In genomic region chrX:149585631-149586030, GRCh38 we compare ENCODE assay signal across 19 cellular contexts. TPM values are rescaled to one million over a fixed set of nuclear protein-coding genes. Genes with fewer than 3 reads are reported as not detected.
"Had no signal": no experiment of that assay in that cellular context is flagged by ENCODE, and none has a peak within 500 bp of the region (broad histone marks: within the 10 kb centered on the region; RNA-seq: fewer than 3 reads in every experiment).

No MANE protein-coding gene starts in this region.

RNA-seq across cellular contexts. Expression of gene MAGEA9B, which starts 1.6 kb away (rescaled TPM):
- total RNA-seq: activated naive CD4-positive, alpha-beta T cell treated with anti-CD3 and anti-CD28 coated beads for 36 hours; activated naive CD4-positive, alpha-beta T cell treated with anti-CD3 and anti-CD28 coated beads, Interleukin-2, amount 50 U/mL, for 72 hours; activated naive CD8-positive, alpha-beta T cell treated with anti-CD3 and anti-CD28 coated beads for 36 hours; activated naive CD8-positive, alpha-beta T cell treated with anti-CD3 and anti-CD28 coated beads, Interleukin-2, amount 10 ng/mL, durations not matched to agents 7 days and 5 days; activated T-cell treated with anti-CD3 and anti-CD28 coated beads, Interleukin-2, amount 50 U/mL, for 4 hours; activated T-cell treated with anti-CD3 and anti-CD28 coated beads, Interleukin-2, amount 50 U/mL, for 72 hours; activated T-helper 1 cell treated with anti-CD3 and anti-CD28 coated beads, Interleukin-12 subunit alpha, Interleukin-12 subunit beta, Interleukin-2, Interleukin-4 antibody, amounts not matched to agents 30 ng/mL and 10 ng/mL and 1 ng/mL, durations not matched to agents 14 hours and 24 hours and 36 hours; activated T-helper 17 cell treated with anti-CD3 and anti-CD28 coated beads, Interleukin-2, amount 50 U/mL, for 72 hours; activated T-helper 2 cell treated with anti-CD3 and anti-CD28 coated beads, Interferon-gamma antibody, Interleukin-2, Interleukin-4, amounts not matched to agents 10 μg/mL and 5 μg/mL and 100 μg/mL, durations not matched to agents 14 hours and 24 hours and 36 hours; adrenal gland; aorta; ascending aorta; astrocyte; body of pancreas; breast epithelium; bronchial epithelial cell; cardiac muscle cell; cardiac septum had no signal
- polyA plus RNA-seq: adipose tissue, adrenal gland, aorta, cardiac muscle cell had no signal

RNA-seq across cellular contexts. Expression of gene HSFX2, which starts 9.5 kb away (rescaled TPM):
- total RNA-seq: activated naive CD4-positive, alpha-beta T cell treated with anti-CD3 and anti-CD28 coated beads for 36 hours; activated naive CD4-positive, alpha-beta T cell treated with anti-CD3 and anti-CD28 coated beads, Interleukin-2, amount 50 U/mL, for 72 hours; activated naive CD8-positive, alpha-beta T cell treated with anti-CD3 and anti-CD28 coated beads for 36 hours; activated T-cell treated with anti-CD3 and anti-CD28 coated beads, Interleukin-2, amount 50 U/mL, for 4 hours; activated T-helper 17 cell treated with anti-CD3 and anti-CD28 coated beads, Interleukin-2, amount 50 U/mL, for 72 hours; aorta; ascending aorta; astrocyte; body of pancreas; bronchial epithelial cell; cardiac muscle cell; cardiac septum had no signal

RNA-seq across cellular contexts. Expression of gene HSFX3, which starts 35.9 kb away (rescaled TPM):
- total RNA-seq: activated naive CD4-positive, alpha-beta T cell treated with anti-CD3 and anti-CD28 coated beads for 36 hours; activated naive CD4-positive, alpha-beta T cell treated with anti-CD3 and anti-CD28 coated beads, Interleukin-2, amount 50 U/mL, for 72 hours; activated naive CD8-positive, alpha-beta T cell treated with anti-CD3 and anti-CD28 coated beads for 36 hours; activated naive CD8-positive, alpha-beta T cell treated with anti-CD3 and anti-CD28 coated beads, Interleukin-2, amount 10 ng/mL, durations not matched to agents 7 days and 5 days; activated T-cell treated with anti-CD3 and anti-CD28 coated beads, Interleukin-2, amount 50 U/mL, for 4 hours; activated T-cell treated with anti-CD3 and anti-CD28 coated beads, Interleukin-2, amount 50 U/mL, for 72 hours; activated T-helper 1 cell treated with anti-CD3 and anti-CD28 coated beads, Interleukin-12 subunit alpha, Interleukin-12 subunit beta, Interleukin-2, Interleukin-4 antibody, amounts not matched to agents 30 ng/mL and 10 ng/mL and 1 ng/mL, durations not matched to agents 14 hours and 24 hours and 36 hours; activated T-helper 17 cell treated with anti-CD3 and anti-CD28 coated beads, Interleukin-2, amount 50 U/mL, for 72 hours; adrenal gland; aorta; ascending aorta; astrocyte; body of pancreas; breast epithelium; bronchial epithelial cell; cardiac muscle cell had no signal
- polyA plus RNA-seq: adipose tissue, adrenal gland, cardiac muscle cell had no signal
